21 cellular contexts compared by ENCODE assay signal in the genomic region with DNA sequence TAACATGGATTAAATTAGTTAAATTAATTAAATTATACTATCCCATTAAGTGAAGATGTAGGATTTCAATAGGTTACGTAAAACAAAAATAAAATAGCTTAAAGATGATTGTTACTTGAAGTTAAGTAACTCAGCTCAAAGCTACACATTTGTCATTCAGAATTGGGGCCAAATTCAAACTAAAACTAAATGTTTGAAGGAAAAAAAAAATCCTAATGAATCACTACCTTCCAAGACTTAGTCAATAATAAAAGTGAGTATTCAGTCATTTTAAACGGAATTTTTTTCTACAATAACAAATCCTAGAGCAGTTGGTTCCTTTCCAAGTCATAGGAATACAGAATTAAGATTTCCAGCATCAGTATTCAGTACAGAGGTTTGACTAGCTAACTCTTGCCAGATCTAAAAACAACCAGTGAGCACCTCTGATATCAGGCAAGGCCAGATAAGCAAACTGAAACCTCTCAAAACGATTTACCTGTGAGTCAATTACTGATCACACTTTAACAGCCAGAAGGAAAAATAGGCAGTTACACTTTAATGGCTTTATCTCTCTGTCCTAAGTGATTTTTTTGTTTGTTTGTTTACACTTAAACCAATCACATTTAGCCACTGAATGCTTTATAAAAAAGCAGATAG.
DNase-seq lines count a peak whose midpoint lies in the region; ATAC-seq, FAIRE-seq and TF ChIP-seq lines count a peak whose summit lies in the region.
"Had no signal": no experiment of that assay in that cellular context is flagged by ENCODE, and none has a peak within 500 bp of the region (broad histone marks: within the 10 kb centered on the region; RNA-seq: fewer than 3 reads in every experiment).

No MANE protein-coding gene starts in this region.

- no peak overlapping the region for H2AFZ ChIP-seq in smooth muscle cell (ENCODE audit: low read depth)
- H2AFZ ChIP-seq: PC-9 had no signal

- H3K27me3 ChIP-seq in bronchial epithelial cell (ENCODE audit: control insufficient read depth, insufficient read depth, low read length) = no peaks in the 10 kb centered on the region
- H3K27me3 ChIP-seq in smooth muscle cell (ENCODE audit: low read depth) = no peaks in the 10 kb centered on the region

- no peaks in the 10 kb centered on the region for H3K27me3 Mint-ChIP-seq in progenitor cell of endocrine pancreas
- H3K27me3 Mint-ChIP-seq: B cell had no signal

- no peaks in the 10 kb centered on the region for H4K20me1 ChIP-seq in smooth muscle cell (ENCODE audit: low read depth)

- no peak overlapping the region for H3K27ac ChIP-seq in smooth muscle cell (ENCODE audit: low read depth)
- H3K27ac ChIP-seq: 22Rv1, PC-9, RWPE1 had no signal

- H3K4me1 Mint-ChIP-seq in progenitor cell of endocrine pancreas (ENCODE audit: low read depth) = peaks cover 17% of the 10 kb centered on the region
- H3K4me1 Mint-ChIP-seq: B cell had no signal

- no peak overlapping the region for H3K4me3 ChIP-seq in bronchial epithelial cell (ENCODE audit: low read depth, low read length)
- H3K4me3 ChIP-seq in fibroblast of the aortic adventitia (ENCODE audit: low read depth, low read length) = no peak overlapping the region
- H3K4me3 ChIP-seq in smooth muscle cell = no peak overlapping the region
- H3K4me3 ChIP-seq: PC-9 had no signal

- peaks cover 9% of the 10 kb centered on the region for H3K9me3 ChIP-seq in smooth muscle cell (replicated peaks; ENCODE audit: low read depth)

- no peaks in the 10 kb centered on the region for H3K79me2 ChIP-seq in smooth muscle cell (ENCODE audit: low read depth)

- H3K9me3 Mint-ChIP-seq in progenitor cell of endocrine pancreas (ENCODE audit: low read depth) = peaks cover 8% of the 10 kb centered on the region

- peaks cover 2% of the 10 kb centered on the region for H3K36me3 Mint-ChIP-seq in progenitor cell of endocrine pancreas (ENCODE audit: insufficient read depth)

- peak overlapping the region; percentile 18 for H3K27ac Mint-ChIP-seq in progenitor cell of endocrine pancreas
- H3K27ac Mint-ChIP-seq: B cell had no signal

- 76% methylated on average over 3 of the region's 3 CpGs for WGBS in smooth muscle cell (ENCODE audit: low lambda C conversion rate)

- H3K36me3 ChIP-seq in bronchial epithelial cell (ENCODE audit: control insufficient read depth, insufficient read depth, low read length) (no peaks in the 10 kb centered on the region), smooth muscle cell (ENCODE audit: low read depth) (no peaks in the 10 kb centered on the region)

- no peak overlapping the region for H3K4me3 Mint-ChIP-seq in progenitor cell of endocrine pancreas (ENCODE audit: low read depth)
- H3K4me3 Mint-ChIP-seq: B cell had no signal

- no peak for ATAC-seq in HG02973 (IDR thresholded peaks at IDR 0.05; ENCODE audit: unreplicated experiment)
- ATAC-seq: HepG2 had no signal

- no peak for TF ChIP-seq CTCF in bronchial epithelial cell (IDR thresholded peaks at IDR 0.05; ENCODE audit: insufficient read depth, low read length, severe bottlenecking)
- TF ChIP-seq CTCF in fibroblast of the aortic adventitia (IDR thresholded peaks at IDR 0.05; ENCODE audit: insufficient read depth, low read length) = no peak
- TF ChIP-seq CTCF in progenitor cell of endocrine pancreas (IDR thresholded peaks at IDR 0.05; ENCODE audit: unreplicated experiment) = no peak
- TF ChIP-seq CTCF in smooth muscle cell (IDR thresholded peaks at IDR 0.05; ENCODE audit: borderline replicate concordance, insufficient read depth, poor library complexity, severe bottlenecking) = no peak

- no peak overlapping the region for H3K4me2 ChIP-seq in smooth muscle cell
- H3K4me2 ChIP-seq: PC-9 had no signal

- H3F3A ChIP-seq in smooth muscle cell (ENCODE audit: low read depth) = no peaks in the 10 kb centered on the region

- H3K4me1 ChIP-seq in smooth muscle cell (ENCODE audit: low read depth) = peaks cover 4% of the 10 kb centered on the region

- FAIRE-seq in bronchial epithelial cell (lab: Jason Lieb, UNC) = no peak
- FAIRE-seq: HepG2 had no signal

- DNase-seq in NCI-H748 (lab: John Stamatoyannopoulos, UW; ENCODE audit: unreplicated experiment) (peak; percentile 8), NCI-H748 treated with DMSO at 0.1 percent for 48 hours (lab: John Stamatoyannopoulos, UW) (no peak), bronchial epithelial cell (ENCODE audit: low read depth) (peak; percentile 20), fibroblast of the aortic adventitia (ENCODE audit: low read depth) (peak; percentile 51), progenitor cell of endocrine pancreas (ENCODE audit: low spot score, unreplicated experiment) (no peak), smooth muscle cell (lab: John Stamatoyannopoulos, UW; ENCODE audit: unreplicated experiment) (no peak), SKM-1 treated with dmso at 0.1 percent for 144 hours (lab: John Stamatoyannopoulos, UW; ENCODE audit: unreplicated experiment) (no peak)
- DNase-seq: DMS79 treated with DMSO at 0.1 percent for 48 hours, HCEC 1CT, KG1, MV-4-11, NCI-H187, NCI-H2107, NCI-H510A, NCI-H82, PC-9 had no signal

- H3K9ac ChIP-seq in smooth muscle cell (ENCODE audit: low read depth) = no peak overlapping the region

Comparison
In these comparisons a context has a peak if more than half of its experiments do, and no peak if none do; other contexts are left out.
1. DNase-seq: peak in NCI-H748 (single experiment), bronchial epithelial cell (single experiment) and fibroblast of the aortic adventitia (single experiment); none in NCI-H748 treated with DMSO at 0.1 percent for 48 hours (single experiment), progenitor cell of endocrine pancreas (single experiment), smooth muscle cell (single experiment) and SKM-1 treated with dmso at 0.1 percent for 144 hours (single experiment).